10 cellular contexts compared by ENCODE assay signal in genomic region chr19:56838680-56838929, GRCh38. TPM values are rescaled to one million over a fixed set of nuclear protein-coding genes. Genes with fewer than 3 reads are reported as not detected.
DNase-seq lines count a peak whose midpoint lies in the region; ATAC-seq and TF ChIP-seq lines count a peak whose summit lies in the region.
"Had no signal": no experiment of that assay in that cellular context is flagged by ENCODE, and none has a peak within 500 bp of the region (broad histone marks: within the 10 kb centered on the region; RNA-seq: fewer than 3 reads in every experiment).

No MANE protein-coding gene starts in this region.

- H3K27me3 ChIP-seq in H9 (ENCODE audit: insufficient read depth, low read length) (no peaks in the 10 kb centered on the region), right lobe of liver (no peaks in the 10 kb centered on the region)

- H2BK5ac ChIP-seq in H9 (ENCODE audit: insufficient read length, low read length) = no peak overlapping the region

- H3K27ac Mint-ChIP-seq in H9 = no peak overlapping the region
- no peak overlapping the region for H3K27ac Mint-ChIP-seq in stimulated activated effector memory CD8-positive, alpha-beta T cell treated with anti-CD3 and anti-CD28 coated beads, Interleukin-12 subunit alpha, Interleukin-12 subunit beta, amount 100 ng/mL, for 72 hours
- H3K27ac Mint-ChIP-seq: nephron progenitor cell had no signal

- peak overlapping the region; percentile 20 for H3K4me3 ChIP-seq in astrocyte of the spinal cord (ENCODE audit: low read depth, low read length)
- H3K4me3 ChIP-seq in right lobe of liver = peak overlapping the region; percentile 38 to 56 (median 48)

- H3K9ac ChIP-seq in H9 (ENCODE audit: extremely low read depth, insufficient read length, low read length) = no peak overlapping the region

- H2BK12ac ChIP-seq in H9 (ENCODE audit: insufficient read length, low read depth, low read length) = no peak overlapping the region

- no peaks in the 10 kb centered on the region for H3K4me1 Mint-ChIP-seq in H9
- peaks cover 8% of the 10 kb centered on the region for H3K4me1 Mint-ChIP-seq in stimulated activated effector memory CD8-positive, alpha-beta T cell treated with anti-CD3 and anti-CD28 coated beads, Interleukin-12 subunit alpha, Interleukin-12 subunit beta, amount 100 ng/mL, for 72 hours
- H3K4me1 Mint-ChIP-seq: nephron progenitor cell had no signal

- H3K4me1 ChIP-seq in H9 (ENCODE audit: insufficient read depth, low read length) (no peaks in the 10 kb centered on the region), right lobe of liver (no peaks in the 10 kb centered on the region)

- H3K4me2 ChIP-seq in H9 (ENCODE audit: insufficient read depth, insufficient read length, low read length) = peak overlapping the region; percentile 46

- TF ChIP-seq CTCF in H9 (conservative IDR thresholded peaks at IDR 0.05) (no peak), astrocyte of the spinal cord (IDR thresholded peaks at IDR 0.05; ENCODE audit: low read depth, low read length) (no peak), right lobe of liver (IDR thresholded peaks at IDR 0.05) (no peak)

- H3K4me3 Mint-ChIP-seq in H9 = no peak overlapping the region
- H3K4me3 Mint-ChIP-seq in stimulated activated effector memory CD8-positive, alpha-beta T cell treated with anti-CD3 and anti-CD28 coated beads, Interleukin-12 subunit alpha, Interleukin-12 subunit beta, amount 100 ng/mL, for 72 hours = no peak overlapping the region
- H3K4me3 Mint-ChIP-seq: nephron progenitor cell had no signal

- no peak overlapping the region for H3K18ac ChIP-seq in H9 (ENCODE audit: insufficient read length, low read depth, low read length)

- H3K27me3 Mint-ChIP-seq in H9 (ENCODE audit: low read depth) = peaks cover 5% of the 10 kb centered on the region

- H2BK120ac ChIP-seq in H9 (ENCODE audit: low read depth, low read length, poor library complexity, severe bottlenecking) = no peak overlapping the region

- TF ChIP-seq POLR2A in right lobe of liver (IDR thresholded peaks at IDR 0.05) = no peak

- H3K23ac ChIP-seq in H9 (ENCODE audit: insufficient read length, low read depth, low read length) = no peak overlapping the region

- H2BK15ac ChIP-seq in H9 (ENCODE audit: low read depth, low read length) = no peak overlapping the region

- H3K23me2 ChIP-seq in H9 (ENCODE audit: insufficient read length, low read depth, low read length, poor library complexity, severe bottlenecking) = no peaks in the 10 kb centered on the region

- in situ Hi-C loops in astrocyte of the spinal cord (cut with HindIII; ENCODE audit: low sequenced_read_pairs) = no loop called here

- peak in 1 of 4 donors; percentile 74 for ATAC-seq in right lobe of liver
- ATAC-seq in stimulated activated effector memory CD8-positive, alpha-beta T cell treated with anti-CD3 and anti-CD28 coated beads, Interleukin-12 subunit alpha, Interleukin-12 subunit beta, amount 100 ng/mL, for 72 hours = peak; percentile 26

- H3K79me1 ChIP-seq in H9 (ENCODE audit: insufficient read depth, low read depth, low read length, poor library complexity, severe bottlenecking) = no peaks in the 10 kb centered on the region

- no peak overlapping the region for H4K8ac ChIP-seq in H9 (replicated peaks; ENCODE audit: insufficient read length, low read depth, low read length)

- no peaks in the 10 kb centered on the region for H3K79me2 ChIP-seq in H9 (ENCODE audit: insufficient read depth, low read length)

- peaks cover 22 to 40% (median 37%) of the 10 kb centered on the region in 3 experiments for H3K36me3 Mint-ChIP-seq in H9 (ENCODE audit: insufficient read depth in 1 of 3, low read depth in 3 of 3)
- H3K36me3 Mint-ChIP-seq in stimulated activated effector memory CD8-positive, alpha-beta T cell treated with anti-CD3 and anti-CD28 coated beads, Interleukin-12 subunit alpha, Interleukin-12 subunit beta, amount 100 ng/mL, for 72 hours = no peaks in the 10 kb centered on the region

- H3K36me3 ChIP-seq in right lobe of liver = no peaks in the 10 kb centered on the region

- H2BK20ac ChIP-seq in H9 (ENCODE audit: low read depth, low read length, poor library complexity, severe bottlenecking) = no peak overlapping the region

- H2AFZ ChIP-seq in H9 (ENCODE audit: low read length) = no peak overlapping the region

- H3K9me3 Mint-ChIP-seq in H9 = peaks cover 74 to 75% of the 10 kb centered on the region in 2 experiments
- H3K9me3 Mint-ChIP-seq in stimulated activated effector memory CD8-positive, alpha-beta T cell treated with anti-CD3 and anti-CD28 coated beads, Interleukin-12 subunit alpha, Interleukin-12 subunit beta, amount 100 ng/mL, for 72 hours = peaks cover 24% of the 10 kb centered on the region

- DNase-seq in H9 = no peak
- DNase-seq in astrocyte of the spinal cord (ENCODE audit: low read depth, low spot score) = no peak
- DNase-seq in right lobe of liver = no peak
- DNase-seq in stimulated activated effector memory CD8-positive, alpha-beta T cell treated with anti-CD3 and anti-CD28 coated beads, Interleukin-12 subunit alpha, Interleukin-12 subunit beta, amount 100 ng/mL, for 72 hours (ENCODE audit: low spot score in 2 of 2) = no peak
- no peak for DNase-seq in SKM-1 (lab: John Stamatoyannopoulos, UW; ENCODE audit: unreplicated experiment)
- no peak for DNase-seq in NCI-H1105 (lab: John Stamatoyannopoulos, UW)
- no peak for DNase-seq in NCI-H526 (lab: John Stamatoyannopoulos, UW)
- DNase-seq in activated CD4-positive, CD25-positive, alpha-beta regulatory T cell treated with anti-CD3 and anti-CD28 coated beads, Interleukin-2, amount 50 U/mL, for 72 hours = no peak
- DNase-seq: nephron progenitor cell had no signal

- no peak overlapping the region for H3K27ac ChIP-seq in H9 (ENCODE audit: insufficient read length, low read depth, low read length)
- peak overlapping the region; percentile 37 to 73 (median 52) for H3K27ac ChIP-seq in right lobe of liver

- no peak overlapping the region for H4K5ac ChIP-seq in H9 (ENCODE audit: insufficient read length, low read depth, low read length)

- H3T11ph ChIP-seq in H9 (ENCODE audit: low read length) = no peak overlapping the region

- H3K9me3 ChIP-seq in H9 (ENCODE audit: control insufficient read depth, low read depth, low read length) (peaks cover 84% of the 10 kb centered on the region), right lobe of liver (no peaks in the 10 kb centered on the region)

- H3K14ac ChIP-seq in H9 (ENCODE audit: insufficient read depth, low read length) = no peak overlapping the region

- H4K20me1 ChIP-seq in H9 (ENCODE audit: control insufficient read depth, insufficient read depth, insufficient read length) = no peaks in the 10 kb centered on the region

- WGBS in H9 (ENCODE audit: extremely low coverage, insufficient read length, low lambda C conversion rate) = no CpG with 5 or more reads among the region's 15 CpGs
- no CpG with 5 or more reads among the region's 15 CpGs for WGBS in right lobe of liver (ENCODE audit: insufficient coverage, low coverage, low lambda C conversion rate, missing lambda C conversion rate)

- H3K56ac ChIP-seq in H9 (ENCODE audit: insufficient read length, low read depth, low read length) = no peak overlapping the region

- H4K91ac ChIP-seq in H9 (ENCODE audit: insufficient read length, low read depth, low read length) = no peak overlapping the region

- H2AK5ac ChIP-seq in H9 (ENCODE audit: insufficient read length, low read length) = no peak overlapping the region

- intact Hi-C loops in right lobe of liver (cut with DNase I) = no loop called here

- no peak overlapping the region for H3K4ac ChIP-seq in H9 (ENCODE audit: low read depth, low read length)

RNA-seq across cellular contexts. Expression of gene PEG3, which starts 1.9 kb away (rescaled TPM):
- total RNA-seq in H9 (2021) = not detected in 2 replicates
- 1 to 10 TPM; 3.0 to 9.5 (median 6.5) TPM for total RNA-seq in right lobe of liver
- total RNA-seq: T-helper 2 cell treated with Interferon-gamma antibody and Interleukin-4, amounts not matched to agents 100 ng/mL and 5 ng/mL, for 36 hours had no signal

RNA-seq across cellular contexts. Expression of gene ZIM2, which starts 1.9 kb away (rescaled TPM):
- not detected in 2 replicates for total RNA-seq in H9 (2021)
- total RNA-seq in right lobe of liver = 1 to 10 TPM in 1 of 6 experiments, under 1 TPM in 1, not detected in 4; 0.22 to 1.8 TPM
- total RNA-seq: T-helper 2 cell treated with Interferon-gamma antibody and Interleukin-4, amounts not matched to agents 100 ng/mL and 5 ng/mL, for 36 hours had no signal
